Comparison of ENCODE assay signal across 18 cellular contexts in the genomic region with DNA sequence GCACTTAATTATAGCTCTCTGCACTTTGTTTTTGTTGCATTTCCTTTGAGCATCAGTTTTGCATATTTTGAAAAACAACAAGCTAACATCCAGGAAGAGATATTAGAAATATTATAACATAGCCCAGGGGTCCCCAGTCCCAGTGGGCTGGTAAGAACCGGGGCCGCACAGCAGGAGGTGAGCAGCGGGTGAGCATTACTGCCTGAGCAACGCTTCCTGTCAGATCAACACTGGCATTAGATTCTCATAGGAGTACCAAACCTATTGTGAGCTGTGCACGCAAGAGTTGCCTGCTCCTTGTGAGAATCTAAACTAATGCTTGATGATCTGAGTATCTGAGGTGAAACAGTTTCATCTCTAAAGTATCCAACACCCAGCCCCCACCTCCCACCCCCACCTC.
"Had no signal": no experiment of that assay in that cellular context is flagged by ENCODE, and none has a peak within 500 bp of the region (broad histone marks: within the 10 kb centered on the region; RNA-seq: fewer than 3 reads in every experiment).

No MANE protein-coding gene starts in this region.

- ATAC-seq: effector memory CD8-positive, alpha-beta T cell; natural killer cell; sciatic nerve; stimulated activated effector memory CD8-positive, alpha-beta T cell treated with anti-CD3 and anti-CD28 coated beads, Interleukin-12 subunit alpha, Interleukin-12 subunit beta, amount 100 ng/mL, for 72 hours had no signal

- H3K27me3 Mint-ChIP-seq: effector memory CD8-positive, alpha-beta T cell; progenitor cell of endocrine pancreas had no signal

- H3K27ac Mint-ChIP-seq: effector memory CD8-positive, alpha-beta T cell; memory B cell; natural killer cell; progenitor cell of endocrine pancreas; stimulated activated effector memory CD8-positive, alpha-beta T cell treated with anti-CD3 and anti-CD28 coated beads, Interleukin-12 subunit alpha, Interleukin-12 subunit beta, amount 100 ng/mL, for 72 hours had no signal

- H3K9me3 Mint-ChIP-seq: memory B cell had no signal

- DNase-seq: cortex of kidney; effector memory CD8-positive, alpha-beta T cell; erythroblast; esophagus squamous epithelium; foreskin melanocyte; glutamatergic neuron; natural killer cell; stimulated activated CD4-positive, alpha-beta T cell treated with anti-CD3 and anti-CD28 coated beads, Interleukin-2, amount 100 ng/mL, for 24 hours; stimulated activated CD4-positive, alpha-beta T cell treated with anti-CD3 and anti-CD28 coated beads, Interleukin-4, amount 100 ng/mL, for 24 hours; stimulated activated naive CD4-positive, alpha-beta T cell treated with Interleukin-2 at 50 U/mL for 16 hours; stomach; thyroid gland; trophoblast cell had no signal

- H3K36me3 Mint-ChIP-seq: natural killer cell; stimulated activated effector memory CD8-positive, alpha-beta T cell treated with anti-CD3 and anti-CD28 coated beads, Interleukin-12 subunit alpha, Interleukin-12 subunit beta, amount 100 ng/mL, for 72 hours had no signal

- H3K4me1 Mint-ChIP-seq: memory B cell; natural killer cell; stimulated activated effector memory CD8-positive, alpha-beta T cell treated with anti-CD3 and anti-CD28 coated beads, Interleukin-12 subunit alpha, Interleukin-12 subunit beta, amount 100 ng/mL, for 72 hours had no signal

- H3K4me3 Mint-ChIP-seq: effector memory CD8-positive, alpha-beta T cell; memory B cell; natural killer cell; neural crest cell; stimulated activated effector memory CD8-positive, alpha-beta T cell treated with anti-CD3 and anti-CD28 coated beads, Interleukin-12 subunit alpha, Interleukin-12 subunit beta, amount 100 ng/mL, for 72 hours had no signal
